In genomic region chr4:159937595-159937994, GRCh38 we compare ENCODE assay signal across 12 cellular contexts.
DNase-seq lines count a peak whose midpoint lies in the region; ATAC-seq and TF ChIP-seq lines count a peak whose summit lies in the region.
"Had no signal": no experiment of that assay in that cellular context is flagged by ENCODE, and none has a peak within 500 bp of the region (broad histone marks: within the 10 kb centered on the region; RNA-seq: fewer than 3 reads in every experiment).

No MANE protein-coding gene starts in this region.

- no peak for TF ChIP-seq CTCF in epithelial cell of esophagus (IDR thresholded peaks at IDR 0.05; ENCODE audit: insufficient read depth, low read depth, low read length, missing control alignments)
- TF ChIP-seq CTCF in esophagus muscularis mucosa (IDR thresholded peaks at IDR 0.05): no peak

- WGBS in esophagus muscularis mucosa: 84% methylated on average over 3 of the region's 3 CpGs

- H3K4me3 ChIP-seq in epithelial cell of esophagus (ENCODE audit: low read length) (no peak overlapping the region), esophagus muscularis mucosa (no peak overlapping the region)
- H3K4me3 ChIP-seq: skin epidermis had no signal

- DNase-seq in epithelial cell of esophagus (ENCODE audit: low read depth): peak; percentile 77
- no peak for DNase-seq in kidney tubule cell (ENCODE audit: low spot score)
- DNase-seq in NCI-H510A (lab: John Stamatoyannopoulos, UW): no peak
- DNase-seq in foreskin melanocyte: no peak
- DNase-seq in esophagus muscularis mucosa (ENCODE audit: extremely low spot score): no peak
- DNase-seq: CD4-positive, alpha-beta T cell; NK-92 treated with Interleukin-12 subunit alpha and Interleukin-12 subunit beta, amount 100 ng/mL, for 24 hours; T-helper 9 cell had no signal

- ATAC-seq in GM18870 (IDR thresholded peaks at IDR 0.05; ENCODE audit: unreplicated experiment): peak; percentile 100
- ATAC-seq in HG02642 (IDR thresholded peaks at IDR 0.05; ENCODE audit: poor library complexity, unreplicated experiment): peak; percentile 84
- peak; percentile 98 for ATAC-seq in HG03460 (IDR thresholded peaks at IDR 0.05; ENCODE audit: unreplicated experiment)

- H3K4me1 ChIP-seq in esophagus muscularis mucosa: no peaks in the 10 kb centered on the region

- H3K27ac ChIP-seq in esophagus muscularis mucosa (replicated peaks in 1 of 4): no peak overlapping the region
- H3K27ac ChIP-seq: skin epidermis had no signal

- no peak for TF ChIP-seq EP300 in esophagus muscularis mucosa (IDR thresholded peaks at IDR 0.05)

- no peak for TF ChIP-seq POLR2A in esophagus muscularis mucosa (IDR thresholded peaks at IDR 0.05; ENCODE audit: low read depth)

- no peaks in the 10 kb centered on the region for H3K36me3 ChIP-seq in esophagus muscularis mucosa

- peaks cover 0 to 12% (median 2%) of the 10 kb centered on the region in 4 donors for H3K9me3 ChIP-seq in esophagus muscularis mucosa

- intact Hi-C loops in esophagus muscularis mucosa (cut with DNase I): no loop called here

- H3K27me3 ChIP-seq in esophagus muscularis mucosa: no peaks in the 10 kb centered on the region
